Comparison of ENCODE assay signal across 2 cellular contexts in genomic region chr2:10306901-10307463, GRCh38.
TF ChIP-seq lines count a peak whose summit lies in the region.

No MANE protein-coding gene starts in this region.

TF ChIP-seq in HCT116, 20 proteins besides CTCF, POLR2A, EP300 and RAD21:
- TF ChIP-seq POLR2AphosphoS5 (IDR thresholded peaks at IDR 0.05; ENCODE audit: low read depth, low read length) = peak; percentile 8; the same call in 1 of the 2 replicates
- no peak for TF ChIP-seq MAX (IDR thresholded peaks at IDR 0.05)

TF ChIP-seq in K562, 482 proteins besides CTCF, POLR2A, EP300 and RAD21:
- no peak for TF ChIP-seq ZBTB7A (IDR thresholded peaks at IDR 0.05; ENCODE audit: borderline replicate concordance, control insufficient read depth, low read depth, low read length)
- no peak for TF ChIP-seq ZFX (CRISPR knock-in tag; IDR thresholded peaks at IDR 0.05)
- TF ChIP-seq NFXL1 (CRISPR knock-in tag; IDR thresholded peaks at IDR 0.05) = no peak
- no peak for TF ChIP-seq MEF2A (IDR thresholded peaks at IDR 0.05; ENCODE audit: control insufficient read depth, low read depth, low read length)
- no peak for TF ChIP-seq HDAC1 (IDR thresholded peaks at IDR 0.05)
- no peak for TF ChIP-seq ELK1 (CRISPR knock-in tag; IDR thresholded peaks at IDR 0.05)
- TF ChIP-seq LARP7 (IDR thresholded peaks at IDR 0.05) = no peak
- TF ChIP-seq CBX5 (IDR thresholded peaks at IDR 0.05; ENCODE audit: borderline replicate concordance, low read depth) = no peak
- 0 out of 2 replicates have a peak, but pooled peaks have one; percentile 8 for TF ChIP-seq ZNF143 (CRISPR knock-in tag; IDR thresholded peaks at IDR 0.05)
- TF ChIP-seq TRIM24 (IDR thresholded peaks at IDR 0.05) = no peak
- TF ChIP-seq RBM34 (IDR thresholded peaks at IDR 0.05; ENCODE audit: borderline replicate concordance, insufficient read depth, low read length) = no peak
- TF ChIP-seq EP400 (IDR thresholded peaks at IDR 0.05) = no peak
- no peak for TF ChIP-seq ZNF764 (CRISPR knock-in tag; IDR thresholded peaks at IDR 0.05; ENCODE audit: low read depth)
- peak; percentile 80 for TF ChIP-seq ZFP36 (IDR thresholded peaks at IDR 0.05; ENCODE audit: low read depth, low read length, partially characterized antibody)
- TF ChIP-seq KHSRP (IDR thresholded peaks at IDR 0.05) = no peak
- TF ChIP-seq CSDE1 (IDR thresholded peaks at IDR 0.05) = no peak
- TF ChIP-seq RBBP5 (IDR thresholded peaks at IDR 0.05; ENCODE audit: borderline replicate concordance, insufficient read depth, low read length, poor library complexity, severe bottlenecking) = no peak
- TF ChIP-seq FOXP4 (CRISPR knock-in tag; IDR thresholded peaks at IDR 0.05; ENCODE audit: borderline replicate concordance) = no peak
- no peak for TF ChIP-seq XRCC4 (IDR thresholded peaks at IDR 0.05; ENCODE audit: extremely low read depth, insufficient read depth, insufficient read length)
- peak; percentile 80 for TF ChIP-seq NFIX (CRISPR knock-in tag; IDR thresholded peaks at IDR 0.05; ENCODE audit: low read depth)
- TF ChIP-seq NFIC (IDR thresholded peaks at IDR 0.05) = peak; percentile 95
- no peak for TF ChIP-seq NR4A1 (CRISPR knock-in tag; IDR thresholded peaks at IDR 0.05)
- TF ChIP-seq NR4A1 (tag; IDR thresholded peaks at IDR 0.05) = no peak
- TF ChIP-seq TAF1 (IDR thresholded peaks at IDR 0.05; ENCODE audit: control insufficient read depth, extremely low read depth, insufficient read depth, low read length, severe bottlenecking) = no peak
- TF ChIP-seq MNT (conservative IDR thresholded peaks at IDR 0.05) = no peak
- no peak for TF ChIP-seq TAF9B (IDR thresholded peaks at IDR 0.05; ENCODE audit: partially characterized antibody)
- TF ChIP-seq MCM2 (IDR thresholded peaks at IDR 0.05; ENCODE audit: low read depth) = no peak
- TF ChIP-seq TBL1XR1 (IDR thresholded peaks at IDR 0.05; ENCODE audit: low read length in 2 of 2) = no peak
- TF ChIP-seq HMBOX1 (IDR thresholded peaks at IDR 0.05) = no peak
- TF ChIP-seq MTF1 (CRISPR knock-in tag; IDR thresholded peaks at IDR 0.05; ENCODE audit: borderline replicate concordance) = no peak
- no peak for TF ChIP-seq KLF10 (CRISPR knock-in tag; IDR thresholded peaks at IDR 0.05)
- no peak for TF ChIP-seq KAT8 (IDR thresholded peaks at IDR 0.05; ENCODE audit: low read depth)
- no peak for TF ChIP-seq ZNF76 (CRISPR knock-in tag; IDR thresholded peaks at IDR 0.05; ENCODE audit: borderline replicate concordance)
TF ChIP-seq in K562: peak in this region for 4.
